28 cellular contexts compared by ENCODE assay signal in genomic region chr1:32748926-32749325, GRCh38. TPM values are rescaled to one million over a fixed set of nuclear protein-coding genes. Genes with fewer than 3 reads are reported as not detected.
"Had no signal": no experiment of that assay in that cellular context is flagged by ENCODE, and none has a peak within 500 bp of the region (broad histone marks: within the 10 kb centered on the region; RNA-seq: fewer than 3 reads in every experiment).

No MANE protein-coding gene starts in this region.

- H3K9me3 Mint-ChIP-seq: activated CD4-positive, alpha-beta T cell treated with anti-CD3 and anti-CD28 coated beads, Interleukin-2, amount 10 ng/mL, durations not matched to agents 7 days and 5 days; activated naive CD4-positive, alpha-beta T cell treated with anti-CD3 and anti-CD28 coated beads for 36 hours; activated naive CD4-positive, alpha-beta T cell treated with anti-CD3 and anti-CD28 coated beads, Interleukin-2, amount 50 U/mL, for 72 hours; activated T-cell treated with anti-CD3 and anti-CD28 coated beads, Interleukin-2, amount 50 U/mL, for 4 hours; activated T-helper 1 cell treated with anti-CD3 and anti-CD28 coated beads, Interleukin-12 subunit alpha, Interleukin-12 subunit beta, Interleukin-2, Interleukin-4 antibody, amounts not matched to agents 30 ng/mL and 10 ng/mL and 1 ng/mL, durations not matched to agents 14 hours and 24 hours and 36 hours; T-helper 2 cell treated with Interferon-gamma antibody and Interleukin-4, amounts not matched to agents 5 μg/mL and 100 μg/mL, for 36 hours had no signal

- H3K4me3 Mint-ChIP-seq: activated CD4-positive, alpha-beta T cell treated with anti-CD3 and anti-CD28 coated beads for 36 hours; activated CD4-positive, alpha-beta T cell treated with anti-CD3 and anti-CD28 coated beads, Interleukin-2, amount 10 ng/mL, durations not matched to agents 7 days and 5 days; activated CD8-positive, alpha-beta T cell treated with anti-CD3 and anti-CD28 coated beads, Interleukin-2, amount 10 ng/mL, durations not matched to agents 7 days and 5 days; activated naive CD4-positive, alpha-beta T cell treated with anti-CD3 and anti-CD28 coated beads for 36 hours; activated T-cell treated with anti-CD3 and anti-CD28 coated beads, Interleukin-2, amount 50 U/mL, for 4 hours; activated T-helper 1 cell treated with anti-CD3 and anti-CD28 coated beads, Interleukin-12 subunit alpha, Interleukin-12 subunit beta, Interleukin-2, Interleukin-4 antibody, amounts not matched to agents 30 ng/mL and 10 ng/mL and 1 ng/mL, durations not matched to agents 14 hours and 24 hours and 36 hours; T-helper 2 cell treated with Interferon-gamma antibody and Interleukin-4, amounts not matched to agents 5 μg/mL and 100 μg/mL, for 36 hours had no signal

- H3K9me3 ChIP-seq: adrenal gland, body of pancreas, breast epithelium, MG63 had no signal

- H3K36me3 Mint-ChIP-seq: activated naive CD4-positive, alpha-beta T cell treated with anti-CD3 and anti-CD28 coated beads, Interleukin-2, amount 50 U/mL, for 72 hours had no signal

- H3K27ac ChIP-seq: PC-9 had no signal

- ATAC-seq: activated CD4-positive, alpha-beta T cell treated with anti-CD3 and anti-CD28 coated beads for 36 hours; activated CD4-positive, CD25-positive, alpha-beta regulatory T cell treated with anti-CD3 and anti-CD28 coated beads, Interleukin-2, amount 50 U/mL, for 24 hours; activated CD8-positive, alpha-beta T cell treated with anti-CD3 and anti-CD28 coated beads, Interleukin-2, amount 10 ng/mL, durations not matched to agents 7 days and 5 days; activated naive CD4-positive, alpha-beta T cell treated with anti-CD3 and anti-CD28 coated beads, Interleukin-2, amount 50 U/mL, for 72 hours; activated T-cell treated with anti-CD3 and anti-CD28 coated beads, Interleukin-2, amount 50 U/mL, for 4 hours; body of pancreas had no signal

- H3K36me3 ChIP-seq: adrenal gland, breast epithelium, MG63 had no signal

- DNase-seq: activated CD4-positive, alpha-beta T cell treated with anti-CD3 and anti-CD28 coated beads for 36 hours; activated CD4-positive, alpha-beta T cell treated with anti-CD3 and anti-CD28 coated beads, Interleukin-2, amount 10 ng/mL, durations not matched to agents 7 days and 5 days; activated CD4-positive, alpha-beta T cell treated with anti-CD3 and anti-CD28 coated beads, Interleukin-2, amount 50 U/mL, for 48 hours; activated CD8-positive, alpha-beta T cell treated with anti-CD3 and anti-CD28 coated beads, Interleukin-2, amount 10 ng/mL, durations not matched to agents 7 days and 5 days; activated gamma-delta T cell treated with Interleukin-2 at 50 U/mL for 16 hours; activated naive CD4-positive, alpha-beta T cell treated with anti-CD3 and anti-CD28 coated beads for 36 hours; activated T-cell treated with anti-CD3 and anti-CD28 coated beads, Interleukin-2, amount 50 U/mL, for 4 hours; adrenal gland; body of pancreas; Kasumi-1; KG1; MG63; NCI-H1092; NCI-H1436 treated with DMSO at 0.1 percent for 48 hours; NCI-H1694 treated with DMSO at 0.1 percent for 48 hours; NCI-H2029; NCI-H510A; NCI-H526; NCI-H748 treated with DMSO at 0.1 percent for 48 hours; PC-9; Right ventricle myocardium superior; SW 1271 had no signal

- H3K4me3 ChIP-seq: adrenal gland, body of pancreas, breast epithelium, MG63, PC-9 had no signal

- H3K27ac Mint-ChIP-seq: activated CD4-positive, alpha-beta T cell treated with anti-CD3 and anti-CD28 coated beads for 36 hours; activated CD4-positive, alpha-beta T cell treated with anti-CD3 and anti-CD28 coated beads, Interleukin-2, amount 10 ng/mL, durations not matched to agents 7 days and 5 days; activated CD8-positive, alpha-beta T cell treated with anti-CD3 and anti-CD28 coated beads, Interleukin-2, amount 10 ng/mL, durations not matched to agents 7 days and 5 days; activated naive CD4-positive, alpha-beta T cell treated with anti-CD3 and anti-CD28 coated beads for 36 hours; activated naive CD4-positive, alpha-beta T cell treated with anti-CD3 and anti-CD28 coated beads, Interleukin-2, amount 50 U/mL, for 72 hours; activated T-helper 1 cell treated with anti-CD3 and anti-CD28 coated beads, Interleukin-12 subunit alpha, Interleukin-12 subunit beta, Interleukin-2, Interleukin-4 antibody, amounts not matched to agents 30 ng/mL and 10 ng/mL and 1 ng/mL, durations not matched to agents 14 hours and 24 hours and 36 hours; T-helper 2 cell treated with Interferon-gamma antibody and Interleukin-4, amounts not matched to agents 5 μg/mL and 100 μg/mL, for 36 hours had no signal

- H3K4me1 ChIP-seq: breast epithelium had no signal

- H3K27me3 ChIP-seq: adrenal gland, body of pancreas, breast epithelium, MG63 had no signal

RNA-seq across cellular contexts. Expression of gene SYNC, which starts 46.4 kb away (rescaled TPM):
- total RNA-seq: activated CD4-positive, alpha-beta T cell treated with anti-CD3 and anti-CD28 coated beads for 36 hours; activated CD4-positive, alpha-beta T cell treated with anti-CD3 and anti-CD28 coated beads, Interleukin-2, amount 10 ng/mL, durations not matched to agents 7 days and 5 days; activated CD8-positive, alpha-beta T cell treated with anti-CD3 and anti-CD28 coated beads, Interleukin-2, amount 10 ng/mL, durations not matched to agents 7 days and 5 days; activated naive CD4-positive, alpha-beta T cell treated with anti-CD3 and anti-CD28 coated beads for 36 hours; activated naive CD4-positive, alpha-beta T cell treated with anti-CD3 and anti-CD28 coated beads, Interleukin-2, amount 50 U/mL, for 72 hours; activated T-cell treated with anti-CD3 and anti-CD28 coated beads, Interleukin-2, amount 50 U/mL, for 4 hours; activated T-helper 1 cell treated with anti-CD3 and anti-CD28 coated beads, Interleukin-12 subunit alpha, Interleukin-12 subunit beta, Interleukin-2, Interleukin-4 antibody, amounts not matched to agents 30 ng/mL and 10 ng/mL and 1 ng/mL, durations not matched to agents 14 hours and 24 hours and 36 hours; T-helper 1 cell treated with Interleukin-12 subunit alpha and Interleukin-12 subunit beta and Interleukin-4 antibody, amounts not matched to agents 30 ng/mL and 1 ng/mL, for 36 hours had no signal
